Comparison of ENCODE assay signal across 8 cellular contexts in the genomic region with DNA sequence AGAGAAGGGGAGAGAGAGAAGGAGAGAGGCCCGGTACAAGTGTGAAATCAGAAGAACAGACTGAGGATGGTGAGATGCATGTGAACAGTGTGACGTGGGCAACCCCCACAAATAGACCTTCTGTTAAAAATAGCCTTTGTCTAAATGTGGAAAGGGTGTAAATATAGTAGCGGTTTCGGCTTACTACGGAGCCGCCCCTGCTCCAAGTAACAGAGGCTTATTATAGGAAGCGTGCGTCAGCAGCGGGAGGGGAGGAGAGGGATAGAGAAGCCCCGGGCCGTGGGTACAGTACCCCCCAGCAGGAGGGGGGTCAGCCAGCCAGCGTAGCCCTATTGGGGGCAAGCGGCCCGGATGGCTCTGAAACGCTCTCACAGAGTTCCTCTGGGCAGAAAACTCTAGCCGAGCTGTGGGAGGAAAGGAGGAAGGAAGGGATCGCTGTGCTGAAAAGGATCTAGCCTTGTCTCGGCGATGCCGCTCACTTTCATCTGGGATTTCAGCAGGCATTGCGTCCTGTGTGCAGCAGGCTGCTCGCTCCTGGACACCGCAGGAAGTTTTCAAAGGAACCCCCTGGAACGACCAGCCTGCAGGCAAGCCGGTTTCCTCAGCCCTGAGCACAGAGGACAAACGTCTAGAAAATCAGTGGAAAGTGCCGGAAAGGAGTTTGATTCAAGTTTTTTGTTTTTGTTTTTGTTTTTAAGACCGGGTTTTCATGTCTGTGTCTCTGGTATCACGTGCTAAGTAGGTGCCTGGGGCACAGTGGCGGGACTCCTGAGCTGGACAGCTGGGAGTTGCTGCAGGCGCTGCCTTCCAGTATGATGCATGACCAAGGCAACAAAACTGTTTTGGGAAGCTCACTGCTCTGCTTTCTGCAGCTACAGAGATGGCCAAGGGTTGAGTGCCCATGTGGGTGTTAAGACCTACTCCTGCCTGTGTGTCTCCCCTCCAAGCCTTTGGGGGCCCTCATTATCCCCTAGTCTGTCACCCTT.
A peak's percentile ranks its signal among the peaks of the same experiment; 100 is the strongest.
DNase-seq lines count a peak whose midpoint lies in the region; ATAC-seq lines count a peak whose summit lies in the region.

No MANE protein-coding gene starts in this region.

- H3K27me3 ChIP-seq in rectal smooth muscle tissue (ENCODE audit: control insufficient read depth, insufficient read depth, low read length), result no peaks in the 10 kb centered on the region

- peak overlapping the region; percentile 38 for H3K27ac ChIP-seq in rectal smooth muscle tissue (ENCODE audit: low read depth, low read length)

- intact Hi-C loops in left ventricle myocardium superior (cut with micrococcal nuclease), result no loop called here

- peak; percentile 71 for ATAC-seq in HG03432 (IDR thresholded peaks at IDR 0.05; ENCODE audit: unreplicated experiment)
- ATAC-seq in left ventricle myocardium superior, result peak; percentile 98
- ATAC-seq in HG02763 (IDR thresholded peaks at IDR 0.05; ENCODE audit: unreplicated experiment), result no peak

- peaks cover 8% of the 10 kb centered on the region for H3K4me1 ChIP-seq in rectal smooth muscle tissue (ENCODE audit: control insufficient read depth, insufficient read depth, low read length)

- DNase-seq in activated CD4-positive, alpha-beta T cell treated with anti-CD3 and anti-CD28 coated beads, Interleukin-2, amount 50 U/mL, for 48 hours, result peak; percentile 1 to 4
- DNase-seq in activated CD4-positive, alpha-beta T cell treated with anti-CD3 and anti-CD28 coated beads for 4 hours, result no peak
- DNase-seq in amniotic stem cell (lab: John Stamatoyannopoulos, UW), result peak; percentile 70
- DNase-seq in left ventricle myocardium superior, result peak; percentile 78
- DNase-seq in NCI-H1048 (lab: John Stamatoyannopoulos, UW), result no peak

- peak overlapping the region; percentile 70 for H3K4me3 ChIP-seq in rectal smooth muscle tissue (ENCODE audit: low read length)

- no peak overlapping the region for H3K9ac ChIP-seq in rectal smooth muscle tissue (ENCODE audit: low read length)

- no peaks in the 10 kb centered on the region for H3K36me3 ChIP-seq in rectal smooth muscle tissue (ENCODE audit: control insufficient read depth, insufficient read depth, low read length)

Comparison
In these comparisons a context has a peak if more than half of its experiments do, and no peak if none do; other contexts are left out.
1. DNase-seq: peak in activated CD4-positive, alpha-beta T cell treated with anti-CD3 and anti-CD28 coated beads, Interleukin-2, amount 50 U/mL, for 48 hours (2 of 2), amniotic stem cell (single experiment) and left ventricle myocardium superior (single experiment); none in activated CD4-positive, alpha-beta T cell treated with anti-CD3 and anti-CD28 coated beads for 4 hours (0 of 2) and NCI-H1048 (single experiment).